ENCODE assay signal across 1 cellular context in the genomic region with DNA sequence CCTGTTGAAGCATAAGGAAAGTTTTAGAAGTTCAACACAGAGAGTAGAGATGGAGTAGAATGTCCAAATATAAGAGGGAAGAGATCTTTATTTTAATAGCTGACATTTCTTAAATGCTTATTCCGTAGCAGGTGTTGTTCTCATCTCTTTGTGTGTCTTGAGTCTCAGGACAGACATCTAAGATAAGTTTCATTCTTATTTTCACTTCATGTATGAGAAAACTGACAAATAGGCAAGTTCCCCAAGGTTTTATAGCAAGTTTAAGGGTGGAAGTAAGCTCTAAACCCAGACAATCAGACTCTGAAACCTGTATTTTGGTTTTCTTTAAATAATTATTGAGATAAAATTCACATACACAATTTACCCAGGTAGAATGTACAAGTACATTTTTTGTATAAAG.
TF ChIP-seq lines count a peak whose summit lies in the region.

No MANE protein-coding gene starts in this region.

TF ChIP-seq in WTC11, 78 proteins besides CTCF, POLR2A, EP300 and RAD21 (continued from another document):
- TF ChIP-seq, protein P1, sequence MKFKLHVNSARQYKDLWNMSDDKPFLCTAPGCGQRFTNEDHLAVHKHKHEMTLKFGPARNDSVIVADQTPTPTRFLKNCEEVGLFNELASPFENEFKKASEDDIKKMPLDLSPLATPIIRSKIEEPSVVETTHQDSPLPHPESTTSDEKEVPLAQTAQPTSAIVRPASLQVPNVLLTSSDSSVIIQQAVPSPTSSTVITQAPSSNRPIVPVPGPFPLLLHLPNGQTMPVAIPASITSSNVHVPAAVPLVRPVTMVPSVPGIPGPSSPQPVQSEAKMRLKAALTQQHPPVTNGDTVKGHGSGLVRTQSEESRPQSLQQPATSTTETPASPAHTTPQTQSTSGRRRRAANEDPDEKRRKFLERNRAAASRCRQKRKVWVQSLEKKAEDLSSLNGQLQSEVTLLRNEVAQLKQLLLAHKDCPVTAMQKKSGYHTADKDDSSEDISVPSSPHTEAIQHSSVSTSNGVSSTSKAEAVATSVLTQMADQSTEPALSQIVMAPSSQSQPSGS (CRISPR knock-in tag; IDR thresholded peaks at IDR 0.05; ENCODE audit: borderline replicate concordance, low read depth), result no peak
- TF ChIP-seq, protein P2, sequence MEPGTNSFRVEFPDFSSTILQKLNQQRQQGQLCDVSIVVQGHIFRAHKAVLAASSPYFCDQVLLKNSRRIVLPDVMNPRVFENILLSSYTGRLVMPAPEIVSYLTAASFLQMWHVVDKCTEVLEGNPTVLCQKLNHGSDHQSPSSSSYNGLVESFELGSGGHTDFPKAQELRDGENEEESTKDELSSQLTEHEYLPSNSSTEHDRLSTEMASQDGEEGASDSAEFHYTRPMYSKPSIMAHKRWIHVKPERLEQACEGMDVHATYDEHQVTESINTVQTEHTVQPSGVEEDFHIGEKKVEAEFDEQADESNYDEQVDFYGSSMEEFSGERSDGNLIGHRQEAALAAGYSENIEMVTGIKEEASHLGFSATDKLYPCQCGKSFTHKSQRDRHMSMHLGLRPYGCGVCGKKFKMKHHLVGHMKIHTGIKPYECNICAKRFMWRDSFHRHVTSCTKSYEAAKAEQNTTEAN (CRISPR knock-in tag; IDR thresholded peaks at IDR 0.05), result no peak
- TF ChIP-seq TEAD4 (CRISPR knock-in tag; IDR thresholded peaks at IDR 0.05) (no peak), MXD4 (CRISPR knock-in tag; IDR thresholded peaks at IDR 0.05; ENCODE audit: borderline replicate concordance) (no peak)
- TF ChIP-seq, protein P3, sequence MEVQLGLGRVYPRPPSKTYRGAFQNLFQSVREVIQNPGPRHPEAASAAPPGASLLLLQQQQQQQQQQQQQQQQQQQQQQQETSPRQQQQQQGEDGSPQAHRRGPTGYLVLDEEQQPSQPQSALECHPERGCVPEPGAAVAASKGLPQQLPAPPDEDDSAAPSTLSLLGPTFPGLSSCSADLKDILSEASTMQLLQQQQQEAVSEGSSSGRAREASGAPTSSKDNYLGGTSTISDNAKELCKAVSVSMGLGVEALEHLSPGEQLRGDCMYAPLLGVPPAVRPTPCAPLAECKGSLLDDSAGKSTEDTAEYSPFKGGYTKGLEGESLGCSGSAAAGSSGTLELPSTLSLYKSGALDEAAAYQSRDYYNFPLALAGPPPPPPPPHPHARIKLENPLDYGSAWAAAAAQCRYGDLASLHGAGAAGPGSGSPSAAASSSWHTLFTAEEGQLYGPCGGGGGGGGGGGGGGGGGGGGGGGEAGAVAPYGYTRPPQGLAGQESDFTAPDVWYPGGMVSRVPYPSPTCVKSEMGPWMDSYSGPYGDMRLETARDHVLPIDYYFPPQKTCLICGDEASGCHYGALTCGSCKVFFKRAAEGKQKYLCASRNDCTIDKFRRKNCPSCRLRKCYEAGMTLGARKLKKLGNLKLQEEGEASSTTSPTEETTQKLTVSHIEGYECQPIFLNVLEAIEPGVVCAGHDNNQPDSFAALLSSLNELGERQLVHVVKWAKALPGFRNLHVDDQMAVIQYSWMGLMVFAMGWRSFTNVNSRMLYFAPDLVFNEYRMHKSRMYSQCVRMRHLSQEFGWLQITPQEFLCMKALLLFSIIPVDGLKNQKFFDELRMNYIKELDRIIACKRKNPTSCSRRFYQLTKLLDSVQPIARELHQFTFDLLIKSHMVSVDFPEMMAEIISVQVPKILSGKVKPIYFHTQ (CRISPR knock-in tag; IDR thresholded peaks at IDR 0.05), result no peak
- TF ChIP-seq, protein P4, sequence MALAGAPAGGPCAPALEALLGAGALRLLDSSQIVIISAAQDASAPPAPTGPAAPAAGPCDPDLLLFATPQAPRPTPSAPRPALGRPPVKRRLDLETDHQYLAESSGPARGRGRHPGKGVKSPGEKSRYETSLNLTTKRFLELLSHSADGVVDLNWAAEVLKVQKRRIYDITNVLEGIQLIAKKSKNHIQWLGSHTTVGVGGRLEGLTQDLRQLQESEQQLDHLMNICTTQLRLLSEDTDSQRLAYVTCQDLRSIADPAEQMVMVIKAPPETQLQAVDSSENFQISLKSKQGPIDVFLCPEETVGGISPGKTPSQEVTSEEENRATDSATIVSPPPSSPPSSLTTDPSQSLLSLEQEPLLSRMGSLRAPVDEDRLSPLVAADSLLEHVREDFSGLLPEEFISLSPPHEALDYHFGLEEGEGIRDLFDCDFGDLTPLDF (CRISPR knock-in tag; IDR thresholded peaks at IDR 0.05), result no peak
